In the genomic region with DNA sequence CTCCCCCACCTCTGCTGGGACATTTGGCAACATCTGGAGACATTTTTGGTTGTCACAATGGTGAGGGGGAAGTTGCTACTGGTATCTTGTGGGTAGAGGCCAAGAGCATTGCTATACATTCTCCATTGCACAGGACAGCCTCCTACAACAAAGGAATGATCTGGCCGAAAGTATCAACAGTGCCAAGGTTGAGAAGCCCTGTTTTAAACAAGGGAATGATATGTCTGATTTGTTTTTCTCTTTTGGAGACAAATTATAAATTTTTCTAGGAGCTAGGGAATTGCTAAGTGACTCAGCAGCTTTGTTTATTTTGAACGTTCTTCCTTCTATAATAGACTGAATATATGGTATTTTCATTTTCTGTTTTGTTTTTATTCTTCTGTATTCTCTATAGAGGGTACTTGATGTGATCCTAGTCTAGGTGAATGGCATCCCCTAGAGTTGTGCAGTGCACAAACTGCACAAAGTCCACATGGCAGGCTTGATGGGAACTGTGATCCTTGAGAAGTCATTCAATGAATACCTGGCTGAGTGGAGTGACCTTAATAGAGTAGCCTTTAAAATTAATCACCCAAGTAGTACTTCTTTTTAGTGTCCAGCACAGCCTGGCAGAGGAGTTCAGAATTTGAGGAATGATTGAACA, we compare ENCODE assay signal across 19 cellular contexts.
DNase-seq lines count a peak whose midpoint lies in the region; TF ChIP-seq lines count a peak whose summit lies in the region.
"Had no signal": no experiment of that assay in that cellular context is flagged by ENCODE, and none has a peak within 500 bp of the region (broad histone marks: within the 10 kb centered on the region; RNA-seq: fewer than 3 reads in every experiment).

No MANE protein-coding gene starts in this region.

- peaks cover 7% of the 10 kb centered on the region for H3K4me1 ChIP-seq in smooth muscle cell (ENCODE audit: low read depth)
- H3K4me1 ChIP-seq: breast epithelium, neural progenitor cell, psoas muscle had no signal

- no peaks in the 10 kb centered on the region for H4K20me1 ChIP-seq in smooth muscle cell (ENCODE audit: low read depth)

- peak overlapping the region; percentile 49 for H3K4me2 ChIP-seq in smooth muscle cell
- H3K4me2 ChIP-seq: neural progenitor cell had no signal

- no peaks in the 10 kb centered on the region for H3K27me3 ChIP-seq in smooth muscle cell (ENCODE audit: low read depth)
- H3K27me3 ChIP-seq: breast epithelium, neural progenitor cell, tibial artery had no signal

- H3K4me3 ChIP-seq in fibroblast of the aortic adventitia (ENCODE audit: low read depth, low read length), result no peak overlapping the region
- H3K4me3 ChIP-seq in smooth muscle cell, result no peak overlapping the region
- H3K4me3 ChIP-seq: breast epithelium, dorsolateral prefrontal cortex, neural progenitor cell, psoas muscle, tibial artery had no signal

- no peaks in the 10 kb centered on the region for H3K9me3 ChIP-seq in smooth muscle cell (replicated peaks; ENCODE audit: low read depth)
- H3K9me3 ChIP-seq: breast epithelium, psoas muscle, tibial artery had no signal

- H3K79me2 ChIP-seq in smooth muscle cell (ENCODE audit: low read depth), result no peaks in the 10 kb centered on the region

- no peak for TF ChIP-seq CTCF in fibroblast of the aortic adventitia (IDR thresholded peaks at IDR 0.05; ENCODE audit: insufficient read depth, low read length)
- no peak for TF ChIP-seq CTCF in smooth muscle cell (IDR thresholded peaks at IDR 0.05; ENCODE audit: borderline replicate concordance, insufficient read depth, poor library complexity, severe bottlenecking)

- H3K9ac ChIP-seq in smooth muscle cell (ENCODE audit: low read depth), result no peak overlapping the region
- H3K9ac ChIP-seq: neural progenitor cell had no signal

- 57% methylated on average over 2 of the region's 2 CpGs for WGBS in smooth muscle cell (ENCODE audit: low lambda C conversion rate)

- H3K27ac ChIP-seq in smooth muscle cell (ENCODE audit: low read depth), result no peak overlapping the region
- H3K27ac ChIP-seq: breast epithelium, dorsolateral prefrontal cortex, neural progenitor cell, psoas muscle had no signal

- H3K36me3 ChIP-seq in smooth muscle cell (ENCODE audit: low read depth), result no peaks in the 10 kb centered on the region
- H3K36me3 ChIP-seq: breast epithelium, neural progenitor cell, tibial artery had no signal

- H2AFZ ChIP-seq in smooth muscle cell (ENCODE audit: low read depth), result no peak overlapping the region

- peak; percentile 46 for DNase-seq in ELR (ENCODE audit: low read depth)
- DNase-seq in amniotic epithelial cell (ENCODE audit: low read depth), result peak; percentile 30
- peak; percentile 79 for DNase-seq in fibroblast of the aortic adventitia (ENCODE audit: low read depth)
- no peak for DNase-seq in smooth muscle cell (lab: John Stamatoyannopoulos, UW; ENCODE audit: unreplicated experiment)
- no peak for DNase-seq in activated naive CD4-positive, alpha-beta T cell treated with anti-CD3 and anti-CD28 coated beads, Interleukin-2, amount 50 U/mL, for 16 hours
- no peak for DNase-seq in NCI-H82 (lab: John Stamatoyannopoulos, UW)
- DNase-seq in hepatic stellate cell (ENCODE audit: low spot score), result no peak
- DNase-seq in cerebellar cortex (ENCODE audit: low spot score), result no peak
- DNase-seq: activated CD4-positive, alpha-beta T cell treated with anti-CD3 and anti-CD28 coated beads for 36 hours; activated naive CD8-positive, alpha-beta T cell treated with anti-CD3 and anti-CD28 coated beads for 36 hours; dorsolateral prefrontal cortex; NCI-H1417 treated with DMSO at 0.1 percent for 48 hours; NCI-H526 treated with DMSO at 0.1 percent for 48 hours; psoas muscle; stimulated activated CD4-positive, alpha-beta T cell treated with anti-CD3 and anti-CD28 coated beads, Interleukin-2, amount 100 ng/mL, for 24 hours; stimulated activated naive B cell treated with anti-CD40 and anti-IgM and Interleukin-4, amounts not matched to agents 10 μg/mL and 1 μg/mL and 100 μg/mL, for 72 hours; tibial artery had no signal

- no peaks in the 10 kb centered on the region for H3F3A ChIP-seq in smooth muscle cell (ENCODE audit: low read depth)

Comparison
In these comparisons a context has a peak if more than half of its experiments do, and no peak if none do; other contexts are left out.
1. DNase-seq: peak in ELR (single experiment), amniotic epithelial cell (single experiment) and fibroblast of the aortic adventitia (single experiment); none in smooth muscle cell (single experiment), activated naive CD4-positive, alpha-beta T cell treated with anti-CD3 and anti-CD28 coated beads, Interleukin-2, amount 50 U/mL, for 16 hours (single experiment), NCI-H82 (single experiment), hepatic stellate cell (single experiment) and cerebellar cortex (single experiment).